1 cellular context compared by ENCODE assay signal in genomic region chr1:40059292-40059959, GRCh38.
TF ChIP-seq lines count a peak whose summit lies in the region.

No MANE protein-coding gene starts in this region.

TF ChIP-seq in GM12878, 131 proteins besides CTCF, POLR2A, EP300 and RAD21 (continued from another document):
- TF ChIP-seq CUX1 (IDR thresholded peaks at IDR 0.05; ENCODE audit: insufficient replicate concordance, low read depth, low read length), result no peak
- no peak for TF ChIP-seq BACH1 (IDR thresholded peaks at IDR 0.05; ENCODE audit: borderline replicate concordance)
- TF ChIP-seq IKZF1 (conservative IDR thresholded peaks at IDR 0.05), result no peak; the same call in 1 of the 2 replicates
- TF ChIP-seq MEF2A (IDR thresholded peaks at IDR 0.05; ENCODE audit: insufficient read depth, low read depth, low read length), result peak; percentile 77; the same call in 1 of the 2 replicates
- TF ChIP-seq, protein P1, sequence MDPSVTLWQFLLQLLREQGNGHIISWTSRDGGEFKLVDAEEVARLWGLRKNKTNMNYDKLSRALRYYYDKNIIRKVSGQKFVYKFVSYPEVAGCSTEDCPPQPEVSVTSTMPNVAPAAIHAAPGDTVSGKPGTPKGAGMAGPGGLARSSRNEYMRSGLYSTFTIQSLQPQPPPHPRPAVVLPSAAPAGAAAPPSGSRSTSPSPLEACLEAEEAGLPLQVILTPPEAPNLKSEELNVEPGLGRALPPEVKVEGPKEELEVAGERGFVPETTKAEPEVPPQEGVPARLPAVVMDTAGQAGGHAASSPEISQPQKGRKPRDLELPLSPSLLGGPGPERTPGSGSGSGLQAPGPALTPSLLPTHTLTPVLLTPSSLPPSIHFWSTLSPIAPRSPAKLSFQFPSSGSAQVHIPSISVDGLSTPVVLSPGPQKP (IDR thresholded peaks at IDR 0.05; ENCODE audit: low read depth, low read length), result no peak
- TF ChIP-seq FOXK2 (IDR thresholded peaks at IDR 0.05), result no peak
- TF ChIP-seq ZNF24 (IDR thresholded peaks at IDR 0.05), result 0 out of 2 replicates have a peak, but pooled peaks have one; percentile 6
- TF ChIP-seq BRCA1 (IDR thresholded peaks at IDR 0.05; ENCODE audit: low read depth, low read length), result no peak
- TF ChIP-seq BHLHE40 (IDR thresholded peaks at IDR 0.05; ENCODE audit: borderline replicate concordance in 1 of 2, low read depth in 2 of 2, low read length in 1 of 2), result no peak
- no peak for TF ChIP-seq GATAD2B (conservative IDR thresholded peaks at IDR 0.05; ENCODE audit: low read depth)
- TF ChIP-seq EGR1 (IDR thresholded peaks at IDR 0.05; ENCODE audit: borderline replicate concordance in 1 of 2, low read depth in 2 of 2, low read length in 2 of 2), result no peak
- TF ChIP-seq CBFB (IDR thresholded peaks at IDR 0.05; ENCODE audit: low read depth), result no peak
- no peak for TF ChIP-seq CBX3 (IDR thresholded peaks at IDR 0.05; ENCODE audit: borderline replicate concordance, low read depth)
- no peak for TF ChIP-seq MTA3 (IDR thresholded peaks at IDR 0.05; ENCODE audit: borderline replicate concordance, low read length)
- no peak for TF ChIP-seq POLR2AphosphoS5 (IDR thresholded peaks at IDR 0.05; ENCODE audit: low read length)
- no peak for TF ChIP-seq SIX5 (IDR thresholded peaks at IDR 0.05; ENCODE audit: low read depth, low read length, severe bottlenecking)
- no peak for TF ChIP-seq KLF5 (IDR thresholded peaks at IDR 0.05; ENCODE audit: partially characterized antibody)
- TF ChIP-seq, protein P2, sequence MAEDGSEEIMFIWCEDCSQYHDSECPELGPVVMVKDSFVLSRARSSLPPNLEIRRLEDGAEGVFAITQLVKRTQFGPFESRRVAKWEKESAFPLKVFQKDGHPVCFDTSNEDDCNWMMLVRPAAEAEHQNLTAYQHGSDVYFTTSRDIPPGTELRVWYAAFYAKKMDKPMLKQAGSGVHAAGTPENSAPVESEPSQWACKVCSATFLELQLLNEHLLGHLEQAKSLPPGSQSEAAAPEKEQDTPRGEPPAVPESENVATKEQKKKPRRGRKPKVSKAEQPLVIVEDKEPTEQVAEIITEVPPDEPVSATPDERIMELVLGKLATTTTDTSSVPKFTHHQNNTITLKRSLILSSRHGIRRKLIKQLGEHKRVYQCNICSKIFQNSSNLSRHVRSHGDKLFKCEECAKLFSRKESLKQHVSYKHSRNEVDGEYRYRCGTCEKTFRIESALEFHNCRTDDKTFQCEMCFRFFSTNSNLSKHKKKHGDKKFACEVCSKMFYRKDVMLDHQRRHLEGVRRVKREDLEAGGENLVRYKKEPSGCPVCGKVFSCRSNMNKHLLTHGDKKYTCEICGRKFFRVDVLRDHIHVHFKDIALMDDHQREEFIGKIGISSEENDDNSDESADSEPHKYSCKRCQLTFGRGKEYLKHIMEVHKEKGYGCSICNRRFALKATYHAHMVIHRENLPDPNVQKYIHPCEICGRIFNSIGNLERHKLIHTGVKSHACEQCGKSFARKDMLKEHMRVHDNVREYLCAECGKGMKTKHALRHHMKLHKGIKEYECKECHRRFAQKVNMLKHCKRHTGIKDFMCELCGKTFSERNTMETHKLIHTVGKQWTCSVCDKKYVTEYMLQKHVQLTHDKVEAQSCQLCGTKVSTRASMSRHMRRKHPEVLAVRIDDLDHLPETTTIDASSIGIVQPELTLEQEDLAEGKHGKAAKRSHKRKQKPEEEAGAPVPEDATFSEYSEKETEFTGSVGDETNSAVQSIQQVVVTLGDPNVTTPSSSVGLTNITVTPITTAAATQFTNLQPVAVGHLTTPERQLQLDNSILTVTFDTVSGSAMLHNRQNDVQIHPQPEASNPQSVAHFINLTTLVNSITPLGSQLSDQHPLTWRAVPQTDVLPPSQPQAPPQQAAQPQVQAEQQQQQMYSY (CRISPR knock-in tag; IDR thresholded peaks at IDR 0.05), result no peak
- TF ChIP-seq YBX1 (IDR thresholded peaks at IDR 0.05), result no peak
- no peak for TF ChIP-seq ZBTB40 (IDR thresholded peaks at IDR 0.05; ENCODE audit: borderline replicate concordance)
- TF ChIP-seq SREBF2 (IDR thresholded peaks at IDR 0.05; ENCODE audit: low read length), result no peak
- no peak for TF ChIP-seq CREB1 (IDR thresholded peaks at IDR 0.05; ENCODE audit: low read depth)
- TF ChIP-seq RUNX3 (IDR thresholded peaks at IDR 0.05; ENCODE audit: low read length), result peak; percentile 88
- TF ChIP-seq, protein P3, sequence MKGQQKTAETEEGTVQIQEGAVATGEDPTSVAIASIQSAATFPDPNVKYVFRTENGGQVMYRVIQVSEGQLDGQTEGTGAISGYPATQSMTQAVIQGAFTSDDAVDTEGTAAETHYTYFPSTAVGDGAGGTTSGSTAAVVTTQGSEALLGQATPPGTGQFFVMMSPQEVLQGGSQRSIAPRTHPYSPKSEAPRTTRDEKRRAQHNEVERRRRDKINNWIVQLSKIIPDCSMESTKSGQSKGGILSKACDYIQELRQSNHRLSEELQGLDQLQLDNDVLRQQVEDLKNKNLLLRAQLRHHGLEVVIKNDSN (IDR thresholded peaks at IDR 0.05; ENCODE audit: borderline replicate concordance, extremely low read length, insufficient read depth, low read depth, low read length), result no peak
- TF ChIP-seq MYB (IDR thresholded peaks at IDR 0.05; ENCODE audit: borderline replicate concordance, low read depth, low read length), result no peak
- TF ChIP-seq POU2F2 (IDR thresholded peaks at IDR 0.05; ENCODE audit: borderline replicate concordance, low read depth, low read length), result no peak
- TF ChIP-seq SIN3A (IDR thresholded peaks at IDR 0.05; ENCODE audit: low read depth, low read length), result no peak
- TF ChIP-seq JUNB (IDR thresholded peaks at IDR 0.05), result peak; percentile 41
- TF ChIP-seq FOS (IDR thresholded peaks at IDR 0.05; ENCODE audit: borderline replicate concordance, extremely low read depth, insufficient read length), result no peak
- no peak for TF ChIP-seq RCOR1 (conservative IDR thresholded peaks at IDR 0.05; ENCODE audit: low read depth, low read length)
- TF ChIP-seq ZNF622 (IDR thresholded peaks at IDR 0.05), result no peak
- TF ChIP-seq, protein P4, sequence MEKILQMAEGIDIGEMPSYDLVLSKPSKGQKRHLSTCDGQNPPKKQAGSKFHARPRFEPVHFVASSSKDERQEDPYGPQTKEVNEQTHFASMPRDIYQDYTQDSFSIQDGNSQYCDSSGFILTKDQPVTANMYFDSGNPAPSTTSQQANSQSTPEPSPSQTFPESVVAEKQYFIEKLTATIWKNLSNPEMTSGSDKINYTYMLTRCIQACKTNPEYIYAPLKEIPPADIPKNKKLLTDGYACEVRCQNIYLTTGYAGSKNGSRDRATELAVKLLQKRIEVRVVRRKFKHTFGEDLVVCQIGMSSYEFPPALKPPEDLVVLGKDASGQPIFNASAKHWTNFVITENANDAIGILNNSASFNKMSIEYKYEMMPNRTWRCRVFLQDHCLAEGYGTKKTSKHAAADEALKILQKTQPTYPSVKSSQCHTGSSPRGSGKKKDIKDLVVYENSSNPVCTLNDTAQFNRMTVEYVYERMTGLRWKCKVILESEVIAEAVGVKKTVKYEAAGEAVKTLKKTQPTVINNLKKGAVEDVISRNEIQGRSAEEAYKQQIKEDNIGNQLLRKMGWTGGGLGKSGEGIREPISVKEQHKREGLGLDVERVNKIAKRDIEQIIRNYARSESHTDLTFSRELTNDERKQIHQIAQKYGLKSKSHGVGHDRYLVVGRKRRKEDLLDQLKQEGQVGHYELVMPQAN (conservative IDR thresholded peaks at IDR 0.05), result no peak
- TF ChIP-seq HSF1 (IDR thresholded peaks at IDR 0.05; ENCODE audit: low read depth, low read length), result no peak
- TF ChIP-seq NFIC (IDR thresholded peaks at IDR 0.05; ENCODE audit: low read depth, low read length), result peak; percentile 78
- no peak for TF ChIP-seq ZSCAN29 (IDR thresholded peaks at IDR 0.05)
- TF ChIP-seq ZNF217 (IDR thresholded peaks at IDR 0.05), result no peak
- no peak for TF ChIP-seq MAX (IDR thresholded peaks at IDR 0.05; ENCODE audit: low read depth, low read length)
- no peak for TF ChIP-seq TBL1XR1 (IDR thresholded peaks at IDR 0.05; ENCODE audit: low read depth, low read length)
- TF ChIP-seq SREBF1 (IDR thresholded peaks at IDR 0.05; ENCODE audit: low read length), result no peak
